In genomic region chr3:57864853-57865252, GRCh38 we compare ENCODE assay signal across 9 cellular contexts.
DNase-seq lines count a peak whose midpoint lies in the region; ATAC-seq and TF ChIP-seq lines count a peak whose summit lies in the region.
"Had no signal": no experiment of that assay in that cellular context is flagged by ENCODE, and none has a peak within 500 bp of the region (broad histone marks: within the 10 kb centered on the region; RNA-seq: fewer than 3 reads in every experiment).

No MANE protein-coding gene starts in this region.

- no peaks in the 10 kb centered on the region for H4K20me1 ChIP-seq in fibroblast of lung (ENCODE audit: control insufficient read depth, extremely low read depth, insufficient read depth, low read length)

- H3K9me3 ChIP-seq in fibroblast of lung (ENCODE audit: control insufficient read depth, insufficient read depth, low read depth, low read length): no peaks in the 10 kb centered on the region
- no peaks in the 10 kb centered on the region for H3K9me3 ChIP-seq in CD4-positive, alpha-beta T cell (ENCODE audit: control insufficient read depth, low read length)

- H3K4me3 ChIP-seq in fibroblast of lung (replicated peaks in 1 of 4; ENCODE audit: control extremely low read depth in 1 of 4, insufficient read depth in 1 of 4, low read depth in 3 of 4, low read length in 4 of 4): no peak overlapping the region
- no peak overlapping the region for H3K4me3 ChIP-seq in retinal pigment epithelial cell (ENCODE audit: low read length)

- no peak overlapping the region for H3K9ac ChIP-seq in fibroblast of lung (ENCODE audit: insufficient read depth, low read length)

- H3K27me3 ChIP-seq in fibroblast of lung (ENCODE audit: control insufficient read depth, insufficient read depth, low read length): no peaks in the 10 kb centered on the region
- no peaks in the 10 kb centered on the region for H3K27me3 ChIP-seq in CD4-positive, alpha-beta T cell (ENCODE audit: control insufficient read depth, insufficient read depth, low read length)

- no peak overlapping the region for H2AFZ ChIP-seq in fibroblast of lung (ENCODE audit: low read length)

- no peak overlapping the region for H3K27ac Mint-ChIP-seq in CD4-positive, alpha-beta T cell

- no peak for ATAC-seq in CD4-positive, alpha-beta T cell (ENCODE audit: poor library complexity)

- H3K27ac ChIP-seq in fibroblast of lung (ENCODE audit: insufficient read depth, low read length): no peak overlapping the region
- H3K27ac ChIP-seq in CD4-positive, alpha-beta T cell (ENCODE audit: low read depth, low read length): no peak overlapping the region

- no peaks in the 10 kb centered on the region for H3K79me2 ChIP-seq in fibroblast of lung (ENCODE audit: control insufficient read depth, insufficient read depth, low read length)

- DNase-seq in RKO (ENCODE audit: low spot score) (peak; percentile 31), fibroblast of lung (ENCODE audit: low read depth in 2 of 2) (peak; percentile 27 to 58), retinal pigment epithelial cell (ENCODE audit: low read depth) (no peak), H4 (ENCODE audit: low spot score) (no peak), DMS79 treated with DMSO at 0.1 percent for 48 hours (lab: John Stamatoyannopoulos, UW) (no peak)
- no peak for DNase-seq in activated CD4-positive, alpha-beta T cell treated with anti-CD3 and anti-CD28 coated beads for 4 hours
- DNase-seq in CD4-positive, alpha-beta T cell: no peak
- DNase-seq: activated T-cell treated with anti-CD3 and anti-CD28 coated beads for 4 hours had no signal

- H3K27me3 Mint-ChIP-seq in CD4-positive, alpha-beta T cell: no peaks in the 10 kb centered on the region

- no peaks in the 10 kb centered on the region for H3K36me3 ChIP-seq in fibroblast of lung (ENCODE audit: control insufficient read depth, insufficient read depth, low read length)

- H3K4me1 Mint-ChIP-seq in CD4-positive, alpha-beta T cell (ENCODE audit: low read depth): no peaks in the 10 kb centered on the region

- TF ChIP-seq CTCF in GM12873 (IDR thresholded peaks at IDR 0.05; ENCODE audit: insufficient read depth, low read depth, low read length, missing control alignments) (peak; percentile 17), fibroblast of lung (conservative IDR thresholded peaks at IDR 0.05 in 1 of 2, IDR thresholded peaks at IDR 0.05 in 1 of 2; ENCODE audit: low read depth in 1 of 2, low read length in 2 of 2) (peak; percentile 43 to 51), retinal pigment epithelial cell (conservative IDR thresholded peaks at IDR 0.05; ENCODE audit: low read depth, low read length) (peak; percentile 56)
- no peak for TF ChIP-seq CTCF in CD4-positive, alpha-beta T cell (IDR thresholded peaks at IDR 0.05)

- CTCF ChIA-PET in CD4-positive, alpha-beta T cell (lab: Charles Lee): no interaction called here

- no peaks in the 10 kb centered on the region for H3K4me1 ChIP-seq in fibroblast of lung (ENCODE audit: control insufficient read depth, extremely low read depth, insufficient read depth, low read length)

- peaks cover 74% of the 10 kb centered on the region for H3K36me3 Mint-ChIP-seq in CD4-positive, alpha-beta T cell (ENCODE audit: low read depth)

- H3K9me3 Mint-ChIP-seq in CD4-positive, alpha-beta T cell: no peaks in the 10 kb centered on the region

- intact Hi-C loops in CD4-positive, alpha-beta T cell (cut with DNase I, micrococcal nuclease): no loop called here

- POLR2A ChIA-PET in CD4-positive, alpha-beta T cell (lab: Charles Lee): no interaction called here

- H3K4me3 Mint-ChIP-seq in CD4-positive, alpha-beta T cell: no peak overlapping the region

- H3K4me2 ChIP-seq in fibroblast of lung (ENCODE audit: extremely low read depth, insufficient read depth, low read length): no peak overlapping the region

Comparison
In these comparisons a context has a peak if more than half of its experiments do, and no peak if none do; other contexts are left out.
1. DNase-seq: peak in RKO (single experiment) and fibroblast of lung (2 of 2); none in retinal pigment epithelial cell (single experiment), H4 (single experiment), DMS79 treated with DMSO at 0.1 percent for 48 hours (single experiment), activated CD4-positive, alpha-beta T cell treated with anti-CD3 and anti-CD28 coated beads for 4 hours (0 of 2) and CD4-positive, alpha-beta T cell (0 of 10).